Comparison of ENCODE assay signal across 8 cellular contexts in genomic region chr12:118061011-118061875, GRCh38. TPM values are rescaled to one million over a fixed set of nuclear protein-coding genes. Genes with fewer than 3 reads are reported as not detected.
DNase-seq lines count a peak whose midpoint lies in the region; ATAC-seq, FAIRE-seq and TF ChIP-seq lines count a peak whose summit lies in the region.

Gene WSB2, minus strand, starts transcription at chr12:118061179. Its CDS starts 131 bp downstream, at chr12:118061048.

- TF ChIP-seq EP300 in H1 (IDR thresholded peaks at IDR 0.05; ENCODE audit: borderline replicate concordance in 1 of 2, low read depth in 2 of 2, low read length in 2 of 2), result no peak

- H2BK12ac ChIP-seq in H1 (ENCODE audit: low read depth, low read length), result peak within 1 kb of the TSS; percentile 39; the same call in 1 of the 2 replicates

- H4K20me1 ChIP-seq in H1 (replicated peaks in 1 of 2; ENCODE audit: control insufficient read depth in 1 of 2, insufficient read depth in 2 of 2, low read length in 2 of 2), result peaks cover 0 to 2% of the 10 kb centered on the region in 2 experiments

- H2BK120ac ChIP-seq in H1 (replicated peaks; ENCODE audit: low read depth, low read length), result peak within 1 kb of the TSS; percentile 49

- DNase-seq in DMS79 (lab: John Stamatoyannopoulos, UW) (peak; percentile 66), HFF-Myc (ENCODE audit: extremely low read depth, low read depth) (no peak), NCI-H345 (lab: John Stamatoyannopoulos, UW) (peak; percentile 61), H1 (ENCODE audit: low read depth in 1 of 2, low spot score in 2 of 2) (peak in 1 of 2 experiments; percentile 70), lung microvascular endothelial cell (ENCODE audit: low read depth in 2 of 2) (peak; percentile 90 to 93)
- DNase-seq in activated CD8-positive, alpha-beta memory T cell treated with anti-CD3 and anti-CD28 coated beads for 4 hours (ENCODE audit: low read depth in 2 of 2), result peak; percentile 53 to 54
- peak; percentile 51 to 61 (median 56) for DNase-seq in stimulated activated CD4-positive, alpha-beta T cell treated with anti-CD3 and anti-CD28 coated beads, TNF-alpha, amount 100 ng/mL, for 4 hours (ENCODE audit: low read depth in 3 of 3)

- no peak within 1 kb of the TSS; the same call in 1 of the 2 replicates for H2AK5ac ChIP-seq in H1 (ENCODE audit: low read depth, low read length)

- WGBS in H1 (ENCODE audit: extremely low coverage in 1 of 2, insufficient coverage in 1 of 2, insufficient read length in 1 of 2, insufficient replicate concordance in 2 of 2, low coverage in 1 of 2, low lambda C conversion rate in 2 of 2, missing lambda C conversion rate in 1 of 2), 2 experiments, result 0% methylated on average over 4 of the region's 76 CpGs; no CpG with 5 or more reads in 1 of the 2 experiments

- no peak within 1 kb of the TSS for H3K14ac ChIP-seq in H1 (ENCODE audit: insufficient read length)

- peak within 1 kb of the TSS; percentile 94 for H3K4ac ChIP-seq in H1 (replicated peaks; ENCODE audit: insufficient read length, low read depth, low read length)

- no peak within 1 kb of the TSS for H2AFZ ChIP-seq in H1 (ENCODE audit: low read length)

- peak within 1 kb of the TSS; percentile 97 for H3K18ac ChIP-seq in H1 (ENCODE audit: extremely low read depth, low read length)

- TF ChIP-seq CTCF in HFF-Myc (IDR thresholded peaks at IDR 0.05; ENCODE audit: low read depth, low read length, missing control alignments) (no peak), H1 (IDR thresholded peaks at IDR 0.05; ENCODE audit: control extremely low read depth in 1 of 3, insufficient read depth in 1 of 3, low read depth in 1 of 3, low read length in 3 of 3) (no peak)

- peak within 1 kb of the TSS; percentile 84 to 93 (median 85) for H3K9ac ChIP-seq in H1 (replicated peaks in 1 of 4; ENCODE audit: extremely low read depth in 1 of 4, low read depth in 3 of 4, low read length in 3 of 4)

- peaks cover 0 to 13% (median 2%) of the 10 kb centered on the region in 4 experiments; a peak in 2 of 8 replicates for H3K36me3 ChIP-seq in H1 (ENCODE audit: control insufficient read depth in 2 of 4, insufficient read depth in 4 of 4, low read length in 3 of 4)

- H3K27me3 ChIP-seq in H1 (replicated peaks in 1 of 4; ENCODE audit: control insufficient read depth in 3 of 4, extremely low read depth in 1 of 4, insufficient read depth in 3 of 4, low read length in 3 of 4), result no peaks in the 10 kb centered on the region

- H3K4me3 ChIP-seq in HFF-Myc (replicated peaks; ENCODE audit: low read depth, low read length) (peak within 1 kb of the TSS; percentile 76), H1 (ENCODE audit: extremely low read depth in 1 of 4, insufficient read depth in 2 of 4, low read depth in 3 of 4, low read length in 4 of 4) (peak within 1 kb of the TSS; percentile 87 to 93 (median 91))

- H3K23me2 ChIP-seq in H1 (ENCODE audit: low read depth, low read length), result peaks cover 7% of the 10 kb centered on the region; the same call in 1 of the 2 replicates

- H3K23ac ChIP-seq in H1 (ENCODE audit: insufficient read length), result no peak within 1 kb of the TSS

- peaks cover 0 to 34% of the 10 kb centered on the region in 2 experiments; a peak in 2 of 4 replicates for H3K79me2 ChIP-seq in H1 (ENCODE audit: control insufficient read depth in 1 of 2, insufficient read depth in 2 of 2, low read length in 2 of 2)

- peak within 1 kb of the TSS; percentile 97 for H2BK5ac ChIP-seq in H1 (ENCODE audit: low read depth, low read length)

- no peak for ATAC-seq in GM18519 (IDR thresholded peaks at IDR 0.05; ENCODE audit: low FRiP score, unreplicated experiment)

- peak within 1 kb of the TSS; percentile 66 for H4K8ac ChIP-seq in H1 (ENCODE audit: extremely low read depth, insufficient read depth, low read length)

- peak within 1 kb of the TSS; percentile 85 to 98 for H3K4me2 ChIP-seq in H1 (ENCODE audit: insufficient read depth in 1 of 2, low read depth in 2 of 2, low read length in 2 of 2)

- H2BK15ac ChIP-seq in H1 (ENCODE audit: low read length), result 0 out of 2 replicates have a peak within 1 kb of the TSS, but pooled peaks have one; percentile 72

- no peak for TF ChIP-seq RAD21 in H1 (IDR thresholded peaks at IDR 0.05 in 1 of 2, conservative IDR thresholded peaks at IDR 0.05 in 1 of 2; ENCODE audit: low read depth in 2 of 2, low read length in 2 of 2)

- peak in 1 of 2 experiments; percentile 5; a peak in 1 of 3 replicates for TF ChIP-seq POLR2A in H1 (IDR thresholded peaks at IDR 0.05; ENCODE audit: control extremely low read depth in 1 of 2, low read depth in 2 of 2, low read length in 2 of 2)

- POLR2A ChIA-PET in H1 (lab: Charles Lee; ENCODE audit: partially characterized antibody), result interaction anchor here (0.6 to 12.8 kb wide), 15 partner anchors 10 to 185 kb away, joined by 3 to 106 read pairs (median 5); partner anchors contain the start of genes PEBP1, RFC5 and VSIG10

- peak within 1 kb of the TSS; percentile 98 for H3K56ac ChIP-seq in H1 (replicated peaks; ENCODE audit: insufficient read length, low read depth, low read length)

- H4K5ac ChIP-seq in H1 (ENCODE audit: insufficient read length, low read depth, low read length), result peak within 1 kb of the TSS; percentile 87

- H4K91ac ChIP-seq in H1 (replicated peaks; ENCODE audit: insufficient read length, low read length), result peak within 1 kb of the TSS; percentile 97

- H3K9me3 ChIP-seq in H1 (ENCODE audit: insufficient read depth in 2 of 2, low read depth in 1 of 2, low read length in 1 of 2), result no peaks in the 10 kb centered on the region

- CTCF ChIA-PET in H1 (lab: Charles Lee; ENCODE audit: partially characterized antibody), result interaction anchor here (0.6 to 0.7 kb wide), 2 partner anchors 202 to 1261 kb away, joined by 3 read pairs; no protein-coding TSS in a partner anchor

- H3K4me1 ChIP-seq in H1 (replicated peaks in 1 of 4; ENCODE audit: control insufficient read depth in 3 of 4, insufficient read depth in 4 of 4, low read length in 3 of 4), result peaks cover 3 to 10% (median 7%) of the 10 kb centered on the region in 4 experiments; a peak in 6 of 7 replicates

- H2BK20ac ChIP-seq in H1 (ENCODE audit: low read length), result peak within 1 kb of the TSS; percentile 48; the same call in 1 of the 2 replicates

- FAIRE-seq in H1 (lab: Jason Lieb, UNC), result no peak

- H3K79me1 ChIP-seq in H1 (ENCODE audit: low read depth, low read length), result peaks cover 8% of the 10 kb centered on the region

- peak within 1 kb of the TSS; percentile 85 for H3K27ac ChIP-seq in H1 (ENCODE audit: low read depth, low read length)

TF ChIP-seq in H1, 55 proteins besides CTCF, POLR2A, EP300 and RAD21 (continues in another document):
- no peak for TF ChIP-seq CHD1 (IDR thresholded peaks at IDR 0.05; ENCODE audit: low read depth, low read length)
- TF ChIP-seq TEAD4 (IDR thresholded peaks at IDR 0.05; ENCODE audit: low read depth, low read length), result no peak
- 0 out of 2 replicates have a peak, but pooled peaks have one; percentile 28 for TF ChIP-seq PHF8 (conservative IDR thresholded peaks at IDR 0.05; ENCODE audit: low read depth, low read length)
- no peak for TF ChIP-seq HDAC6 (IDR thresholded peaks at IDR 0.05; ENCODE audit: low read depth, low read length)
- no peak for TF ChIP-seq MAFK (IDR thresholded peaks at IDR 0.05; ENCODE audit: low read depth, low read length)
- TF ChIP-seq EZH2 (IDR thresholded peaks at IDR 0.05; ENCODE audit: low read depth, low read length, severe bottlenecking), result no peak
- TF ChIP-seq SIRT6 (IDR thresholded peaks at IDR 0.05; ENCODE audit: low read length), result no peak
- TF ChIP-seq CHD2 (IDR thresholded peaks at IDR 0.05; ENCODE audit: low read length), result no peak
- peak; percentile 66 for TF ChIP-seq TAF7 (optimal IDR thresholded peaks at IDR 0.05; ENCODE audit: borderline replicate concordance, low read depth, low read length)
- no peak for TF ChIP-seq SRF (IDR thresholded peaks at IDR 0.05; ENCODE audit: low read depth, low read length)
- TF ChIP-seq SP4 (IDR thresholded peaks at IDR 0.05; ENCODE audit: low read length), result no peak
- no peak for TF ChIP-seq CEBPB (IDR thresholded peaks at IDR 0.05; ENCODE audit: low read depth, low read length)
- peak; percentile 29 for TF ChIP-seq NANOG (IDR thresholded peaks at IDR 0.05; ENCODE audit: insufficient read depth, low read depth, low read length, poor library complexity, severe bottlenecking)
- no peak for TF ChIP-seq ATF2 (IDR thresholded peaks at IDR 0.05; ENCODE audit: low read length)
- no peak for TF ChIP-seq USF2 (IDR thresholded peaks at IDR 0.05; ENCODE audit: low read length)
- TF ChIP-seq KDM5A (IDR thresholded peaks at IDR 0.05; ENCODE audit: low read length), result no peak
- TF ChIP-seq BACH1 (IDR thresholded peaks at IDR 0.05; ENCODE audit: low read length), result no peak
- TF ChIP-seq GTF2F1 (IDR thresholded peaks at IDR 0.05; ENCODE audit: borderline replicate concordance, low read depth, low read length), result no peak

RNA-seq across cellular contexts. Expression of gene WSB2, which starts in this region (rescaled TPM):
- 58.2 and 70.0 TPM in 2 replicates for total RNA-seq in H1 (2021; fragmentation: NEBNext Ultra II Directional; extraction: Animal tissue kit (Norgen Biotek cat#: 25700))
- 47.1 and 47.5 TPM in 2 replicates for polyA plus RNA-seq in H1 (2011; rRNA removed)
- polyA plus RNA-seq in H1 (2011; cell fraction: cytosol; rRNA removed), result 40.3 TPM
- polyA plus RNA-seq in H1 (2011; cell fraction: nucleus; rRNA removed), result 50.0 TPM
- 33.0 to 42.1 TPM (median 37.4 TPM) in 4 replicates for polyA plus RNA-seq in H1 (2012, experiment 1 of 2)
- polyA plus RNA-seq in H1 (2012, experiment 2 of 2), result 23.0 TPM
- 34.9 TPM for polyA plus RNA-seq in H1 (2013, experiment 1 of 2)
- 37.8 TPM for polyA plus RNA-seq in H1 (2013, experiment 2 of 2)
- polyA minus RNA-seq in H1 (2011; rRNA and poly(A)+ RNA removed), result 136 and 154 TPM in 2 replicates
- 60.5 TPM for polyA minus RNA-seq in H1 (2011; cell fraction: cytosol; rRNA and poly(A)+ RNA removed)
- polyA minus RNA-seq in H1 (2011; cell fraction: nucleus; rRNA and poly(A)+ RNA removed), result 62.3 TPM
- 82.4 and 174 TPM in 2 replicates for total RNA-seq in lung microvascular endothelial cell
